ENCODE assay signal across 24 cellular contexts in the genomic region with DNA sequence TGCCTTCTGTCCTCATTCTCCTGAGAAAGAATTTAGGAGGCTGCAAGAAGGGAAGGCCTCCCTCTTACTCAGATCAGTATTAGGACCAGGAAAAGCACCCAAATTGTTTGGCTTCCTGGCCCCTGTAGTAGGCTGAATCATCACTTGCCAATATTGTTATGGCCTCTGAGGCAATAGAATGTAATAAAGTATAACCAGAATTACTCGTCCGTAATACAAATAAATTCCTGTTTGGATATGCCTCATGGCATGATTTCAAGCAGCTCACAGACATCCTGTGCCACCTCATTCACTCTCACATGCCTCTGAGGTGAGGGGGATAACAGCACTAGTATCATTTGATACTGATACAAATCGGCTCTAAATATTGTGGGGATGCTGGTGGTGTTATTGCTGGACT.
DNase-seq lines count a peak whose midpoint lies in the region; ATAC-seq and TF ChIP-seq lines count a peak whose summit lies in the region.
"Had no signal": no experiment of that assay in that cellular context is flagged by ENCODE, and none has a peak within 500 bp of the region (broad histone marks: within the 10 kb centered on the region; RNA-seq: fewer than 3 reads in every experiment).

No MANE protein-coding gene starts in this region.

- no peaks in the 10 kb centered on the region for H3K9me2 ChIP-seq in OCI-LY7 (ENCODE audit: insufficient read depth, low read length)

- ATAC-seq in aorta (ENCODE audit: low FRiP score), result no peak
- ATAC-seq: gastroesophageal sphincter, K562, psoas muscle, T-helper 17 cell had no signal

- H3K27ac ChIP-seq in aorta (ENCODE audit: low read depth in 1 of 2, low read length in 2 of 2), result no peak overlapping the region
- no peak overlapping the region for H3K27ac ChIP-seq in left ventricle myocardium inferior (replicated peaks)
- no peak overlapping the region for H3K27ac ChIP-seq in OCI-LY7 (ENCODE audit: low read depth, low read length, poor library complexity, severe bottlenecking)
- H3K27ac ChIP-seq: gastroesophageal sphincter, psoas muscle, skin epidermis had no signal

- BruUV-seq in Calu3 (replicated peaks; lab: Mats Ljungman, UMichigan) (no TSS peak), OCI-LY7 (replicated peaks; lab: Mats Ljungman, UMichigan) (no TSS peak)

- H3K4me1 ChIP-seq in aorta (ENCODE audit: control insufficient read depth in 1 of 2, insufficient read depth in 2 of 2, low read length in 2 of 2) (no peaks in the 10 kb centered on the region), left ventricle myocardium inferior (no peaks in the 10 kb centered on the region), OCI-LY7 (ENCODE audit: insufficient read depth, low read length, poor library complexity, severe bottlenecking) (no peaks in the 10 kb centered on the region)
- H3K4me1 ChIP-seq: gastroesophageal sphincter, psoas muscle had no signal

- POLR2A ChIA-PET in OCI-LY7 (lab: Charles Lee), result no interaction called here

- H3K4me1 Mint-ChIP-seq in Calu3 (ENCODE audit: low read depth, unreplicated experiment) (peaks cover 39% of the 10 kb centered on the region), glutamatergic neuron (ENCODE audit: low read depth, unreplicated experiment) (peaks cover 27% of the 10 kb centered on the region)
- H3K4me1 Mint-ChIP-seq: activated CD4-positive, alpha-beta memory T cell treated with anti-CD3 and anti-CD28 coated beads, Interleukin-2, amount 10 ng/mL, durations not matched to agents 7 days and 5 days; T-helper 17 cell had no signal

- DNase-seq in Calu3, result peak; percentile 38
- peak; percentile 53 for DNase-seq in MG63
- DNase-seq in T1000 (lab: John Stamatoyannopoulos, UW), result peak; percentile 15
- DNase-seq in glutamatergic neuron, result no peak
- DNase-seq in aorta, result no peak
- no peak for DNase-seq in left ventricle myocardium inferior
- DNase-seq in OCI-LY7 (ENCODE audit: low spot score), result no peak
- DNase-seq in NCI-H526 treated with DMSO at 0.1 percent for 48 hours (lab: John Stamatoyannopoulos, UW), result no peak
- DNase-seq: activated CD4-positive, alpha-beta memory T cell treated with anti-CD3 and anti-CD28 coated beads, Interleukin-2, amount 10 ng/mL, durations not matched to agents 7 days and 5 days; activated naive CD4-positive, alpha-beta T cell; activated T-cell treated with anti-CD3 and anti-CD28 coated beads for 4 hours; amygdala; C1 segment of cervical spinal cord; central memory CD4-positive, alpha-beta T cell; NCI-H1930; NCI-H226; psoas muscle; SHP77 treated with DMSO at 0.1 percent for 48 hours; stimulated activated CD4-positive, alpha-beta T cell treated with anti-CD3 and anti-CD28 coated beads, Interleukin-2, amount 100 ng/mL, for 48 hours; stimulated activated naive CD4-positive, alpha-beta T cell treated with Interleukin-2 at 50 U/mL for 16 hours; T-helper 17 cell had no signal

- CTCF ChIA-PET in Calu3 (lab: Charles Lee), result no interaction called here
- CTCF ChIA-PET in OCI-LY7 (lab: Charles Lee; ENCODE audit: unreplicated experiment), result no interaction called here

- WGBS in aorta, 2 donors, result 32 to 34% methylated on average over 3 of the region's 3 CpGs

- H3K27me3 ChIP-seq in MG63 (no peaks in the 10 kb centered on the region), aorta (ENCODE audit: control insufficient read depth in 1 of 2, insufficient read depth in 2 of 2, low read length in 1 of 2) (no peaks in the 10 kb centered on the region), left ventricle myocardium inferior (ENCODE audit: low read depth) (no peaks in the 10 kb centered on the region)
- H3K27me3 ChIP-seq: gastroesophageal sphincter had no signal

- H3K4me3 ChIP-seq in MG63 (no peak overlapping the region), aorta (ENCODE audit: low read length in 2 of 2) (no peak overlapping the region), left ventricle myocardium inferior (no peak overlapping the region), OCI-LY7 (ENCODE audit: low read depth, low read length, poor library complexity, severe bottlenecking) (no peak overlapping the region)
- H3K4me3 ChIP-seq: gastroesophageal sphincter, K562, psoas muscle, skin epidermis had no signal

- H3K9me3 Mint-ChIP-seq in Calu3 (ENCODE audit: low read depth, unreplicated experiment) (no peaks in the 10 kb centered on the region), glutamatergic neuron (ENCODE audit: unreplicated experiment) (peaks cover 6% of the 10 kb centered on the region)

- H3K4me2 ChIP-seq in OCI-LY7 (ENCODE audit: low read length), result no peak overlapping the region

- no peak overlapping the region for H3K4me3 Mint-ChIP-seq in Calu3 (ENCODE audit: low read depth, unreplicated experiment)
- H3K4me3 Mint-ChIP-seq in glutamatergic neuron (ENCODE audit: unreplicated experiment), result no peak overlapping the region
- H3K4me3 Mint-ChIP-seq: activated CD4-positive, alpha-beta memory T cell treated with anti-CD3 and anti-CD28 coated beads, Interleukin-2, amount 10 ng/mL, durations not matched to agents 7 days and 5 days; T-helper 17 cell had no signal

- no peaks in the 10 kb centered on the region for H3K27me3 Mint-ChIP-seq in Calu3 (ENCODE audit: unreplicated experiment)
- H3K27me3 Mint-ChIP-seq in glutamatergic neuron (ENCODE audit: unreplicated experiment), result peaks cover 8% of the 10 kb centered on the region
- H3K27me3 Mint-ChIP-seq: activated CD4-positive, alpha-beta memory T cell treated with anti-CD3 and anti-CD28 coated beads, Interleukin-2, amount 10 ng/mL, durations not matched to agents 7 days and 5 days; T-helper 17 cell had no signal

- H3K27ac Mint-ChIP-seq in Calu3 (ENCODE audit: unreplicated experiment) (peak overlapping the region; percentile 90), glutamatergic neuron (ENCODE audit: unreplicated experiment) (peak overlapping the region; percentile 38)
- H3K27ac Mint-ChIP-seq: activated CD4-positive, alpha-beta memory T cell treated with anti-CD3 and anti-CD28 coated beads, Interleukin-2, amount 10 ng/mL, durations not matched to agents 7 days and 5 days; T-helper 17 cell had no signal

- intact Hi-C loops in Calu3 (cut with micrococcal nuclease; ENCODE audit: unreplicated experiment) (no loop called here), aorta (cut with DNase I) (no loop called here), left ventricle myocardium inferior (cut with micrococcal nuclease) (no loop called here), OCI-LY7 (cut with micrococcal nuclease; ENCODE audit: unreplicated experiment) (no loop called here)

- H4K20me1 ChIP-seq in OCI-LY7 (ENCODE audit: insufficient read depth, low read length), result no peaks in the 10 kb centered on the region

- no peak overlapping the region for H2AFZ ChIP-seq in OCI-LY7 (ENCODE audit: low read length)

- H3K79me2 ChIP-seq in OCI-LY7 (ENCODE audit: insufficient read depth, low read depth, low read length), result no peaks in the 10 kb centered on the region

- H3K36me3 ChIP-seq in MG63, result no peaks in the 10 kb centered on the region
- no peaks in the 10 kb centered on the region for H3K36me3 ChIP-seq in aorta (ENCODE audit: control insufficient read depth in 1 of 2, insufficient read depth in 2 of 2, low read length in 1 of 2)
- H3K36me3 ChIP-seq in left ventricle myocardium inferior, result no peaks in the 10 kb centered on the region
- H3K36me3 ChIP-seq in OCI-LY7 (ENCODE audit: insufficient read depth, low read length), result no peaks in the 10 kb centered on the region
- H3K36me3 ChIP-seq: gastroesophageal sphincter had no signal

- no peaks in the 10 kb centered on the region for H3K9me3 ChIP-seq in MG63
- H3K9me3 ChIP-seq in aorta (ENCODE audit: control insufficient read depth, low read length), result no peaks in the 10 kb centered on the region
- H3K9me3 ChIP-seq in left ventricle myocardium inferior (replicated peaks), result no peaks in the 10 kb centered on the region
- H3K9me3 ChIP-seq in OCI-LY7 (ENCODE audit: low read length), result no peaks in the 10 kb centered on the region
- H3K9me3 ChIP-seq: gastroesophageal sphincter, psoas muscle had no signal

- TF ChIP-seq CTCF in Calu3 (IDR thresholded peaks at IDR 0.05; ENCODE audit: unreplicated experiment), result no peak
- no peak for TF ChIP-seq CTCF in glutamatergic neuron (IDR thresholded peaks at IDR 0.05; ENCODE audit: partially characterized antibody, unreplicated experiment)
- TF ChIP-seq CTCF in left ventricle myocardium inferior (IDR thresholded peaks at IDR 0.05; ENCODE audit: borderline replicate concordance), result no peak
- TF ChIP-seq CTCF in OCI-LY7 (conservative IDR thresholded peaks at IDR 0.05; ENCODE audit: low read length), result no peak

- H3K36me3 Mint-ChIP-seq in Calu3 (ENCODE audit: insufficient read depth, unreplicated experiment), result peaks cover 5% of the 10 kb centered on the region
- no peaks in the 10 kb centered on the region for H3K36me3 Mint-ChIP-seq in glutamatergic neuron (ENCODE audit: unreplicated experiment)

Comparison
In these comparisons a context has a peak if more than half of its experiments do, and no peak if none do; other contexts are left out.
1. DNase-seq: peak in Calu3 (single experiment), MG63 (single experiment) and T1000 (single experiment); none in glutamatergic neuron (single experiment), aorta (0 of 2), left ventricle myocardium inferior (single experiment), OCI-LY7 (single experiment) and NCI-H526 treated with DMSO at 0.1 percent for 48 hours (single experiment).